Comparison of ENCODE assay signal across 1 cellular context in the genomic region with DNA sequence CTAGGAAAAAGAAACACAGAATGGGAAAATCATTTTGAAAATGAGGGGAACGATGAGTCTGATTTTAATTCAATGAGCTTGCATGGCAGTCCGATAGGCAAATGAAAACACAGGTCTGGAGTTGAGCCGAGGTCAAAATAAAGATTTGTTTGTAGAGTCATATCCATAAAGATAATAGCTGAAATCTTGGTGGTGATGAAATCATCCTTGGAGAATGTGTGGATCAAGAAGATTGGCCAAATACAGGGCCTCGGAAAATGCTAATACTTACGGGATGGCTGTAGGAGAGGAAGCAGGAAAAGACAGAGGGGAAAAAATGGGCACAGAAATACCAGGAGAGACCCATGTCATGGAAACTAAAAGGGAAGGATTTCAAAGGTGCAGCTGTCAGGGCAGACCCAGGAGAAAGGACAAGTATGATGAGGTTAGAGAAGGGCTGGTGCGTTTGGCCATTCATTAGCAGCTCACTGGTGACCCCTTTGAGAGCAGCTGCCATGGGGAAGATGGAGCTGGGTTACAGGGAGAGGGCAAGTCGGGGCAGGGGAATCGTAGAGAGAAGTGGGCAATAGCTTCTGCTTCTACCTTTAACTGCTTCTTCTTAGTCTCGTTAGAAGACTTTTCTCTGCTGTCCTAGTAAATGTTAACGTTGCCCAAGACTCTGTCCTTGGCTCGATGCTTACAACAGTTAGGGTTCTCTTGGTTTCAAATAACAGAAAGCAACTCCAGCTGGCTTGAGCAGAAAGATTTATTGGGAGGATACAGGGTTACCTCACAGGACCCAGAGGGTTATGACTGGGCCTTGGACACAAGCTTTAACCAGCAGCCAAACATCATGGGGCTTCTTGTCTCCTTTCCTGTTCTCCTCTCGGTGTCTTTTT.
A peak's percentile ranks its signal among the peaks of the same experiment; 100 is the strongest.
TF ChIP-seq lines count a peak whose summit lies in the region.

No MANE protein-coding gene starts in this region.

TF ChIP-seq in HEK293, 187 proteins besides CTCF, POLR2A, EP300 and RAD21 (continued from another document):
- TF ChIP-seq, protein P1, sequence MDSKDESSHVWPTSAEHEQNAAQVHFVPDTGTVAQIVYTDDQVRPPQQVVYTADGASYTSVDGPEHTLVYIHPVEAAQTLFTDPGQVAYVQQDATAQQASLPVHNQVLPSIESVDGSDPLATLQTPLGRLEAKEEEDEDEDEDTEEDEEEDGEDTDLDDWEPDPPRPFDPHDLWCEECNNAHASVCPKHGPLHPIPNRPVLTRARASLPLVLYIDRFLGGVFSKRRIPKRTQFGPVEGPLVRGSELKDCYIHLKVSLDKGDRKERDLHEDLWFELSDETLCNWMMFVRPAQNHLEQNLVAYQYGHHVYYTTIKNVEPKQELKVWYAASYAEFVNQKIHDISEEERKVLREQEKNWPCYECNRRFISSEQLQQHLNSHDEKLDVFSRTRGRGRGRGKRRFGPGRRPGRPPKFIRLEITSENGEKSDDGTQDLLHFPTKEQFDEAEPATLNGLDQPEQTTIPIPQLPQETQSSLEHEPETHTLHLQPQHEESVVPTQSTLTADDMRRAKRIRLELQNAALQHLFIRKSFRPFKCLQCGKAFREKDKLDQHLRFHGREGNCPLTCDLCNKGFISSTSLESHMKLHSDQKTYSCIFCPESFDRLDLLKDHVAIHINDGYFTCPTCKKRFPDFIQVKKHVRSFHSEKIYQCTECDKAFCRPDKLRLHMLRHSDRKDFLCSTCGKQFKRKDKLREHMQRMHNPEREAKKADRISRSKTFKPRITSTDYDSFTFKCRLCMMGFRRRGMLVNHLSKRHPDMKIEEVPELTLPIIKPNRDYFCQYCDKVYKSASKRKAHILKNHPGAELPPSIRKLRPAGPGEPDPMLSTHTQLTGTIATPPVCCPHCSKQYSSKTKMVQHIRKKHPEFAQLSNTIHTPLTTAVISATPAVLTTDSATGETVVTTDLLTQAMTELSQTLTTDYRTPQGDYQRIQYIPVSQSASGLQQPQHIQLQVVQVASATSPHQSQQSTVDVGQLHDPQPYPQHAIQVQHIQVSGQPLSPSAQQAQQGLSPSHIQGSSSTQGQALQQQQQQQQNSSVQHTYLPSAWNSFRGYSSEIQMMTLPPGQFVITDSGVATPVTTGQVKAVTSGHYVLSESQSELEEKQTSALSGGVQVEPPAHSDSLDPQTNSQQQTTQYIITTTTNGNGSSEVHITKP (tag by site-specific recombination; IDR thresholded peaks at IDR 0.05): peak; percentile 17; the same call in 1 of the 2 replicates
